In the genomic region with DNA sequence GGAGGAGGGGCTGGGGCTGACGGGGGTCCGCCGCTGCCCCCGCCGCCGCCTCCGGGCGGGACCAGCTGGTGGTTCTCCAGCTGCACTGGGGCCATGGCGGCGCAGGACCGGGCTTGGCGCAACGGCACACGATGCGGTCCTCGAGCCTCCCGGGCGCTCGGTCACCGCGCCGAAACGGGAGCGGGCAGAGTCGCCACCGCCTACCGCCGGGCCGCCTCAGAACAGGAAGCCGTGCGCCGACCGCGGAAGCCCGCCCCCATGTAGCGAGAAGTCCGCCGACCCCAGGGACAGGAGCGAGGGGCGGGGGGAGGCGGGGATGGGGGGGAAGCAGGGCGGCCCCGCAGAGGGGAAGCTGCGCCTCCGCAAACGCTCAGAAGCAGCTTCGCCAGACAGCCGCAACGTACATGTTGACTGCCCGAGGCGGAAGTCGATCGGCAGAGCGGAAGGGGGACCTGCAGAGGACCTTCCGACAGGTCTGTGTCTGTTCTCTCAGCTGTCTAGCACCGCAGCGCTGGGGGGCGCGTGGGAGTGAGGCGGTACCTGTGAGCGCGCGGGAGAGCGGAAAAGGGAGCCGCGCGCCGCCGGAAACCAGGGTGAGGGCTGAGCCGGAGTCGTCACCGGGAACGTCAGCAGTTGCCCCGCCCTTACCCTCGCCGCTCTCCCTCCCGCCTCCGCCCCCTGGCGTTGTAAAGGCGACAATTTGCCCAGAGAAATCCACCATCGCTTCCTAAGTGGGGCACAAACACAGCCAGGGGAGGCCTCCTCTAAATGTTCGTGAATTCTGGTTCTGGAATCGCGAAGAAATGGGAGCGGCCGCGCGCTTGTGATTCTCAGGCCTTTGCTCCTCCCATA, we compare ENCODE assay signal across 1 cellular context.
TF ChIP-seq lines count a peak whose summit lies in the region.

TSS of gene MED14 (minus strand) at position 225 of the 852 bp plus-strand sequence. CDS start at position 95, 130 bp downstream.

TF ChIP-seq in H1, 55 proteins besides CTCF, POLR2A, EP300 and RAD21:
- TF ChIP-seq SP4 (IDR thresholded peaks at IDR 0.05; ENCODE audit: low read length) (no peak), RXRA (IDR thresholded peaks at IDR 0.05; ENCODE audit: insufficient read depth, low read depth, low read length) (no peak), FOSL1 (IDR thresholded peaks at IDR 0.05; ENCODE audit: insufficient read depth, low read depth, low read length) (no peak), BACH1 (IDR thresholded peaks at IDR 0.05; ENCODE audit: low read length) (0 out of 2 replicates have a peak, but pooled peaks have one; percentile 11), JUN (IDR thresholded peaks at IDR 0.05; ENCODE audit: low read depth, low read length) (no peak), EZH2 (IDR thresholded peaks at IDR 0.05; ENCODE audit: low read depth, low read length, severe bottlenecking) (no peak), CHD2 (IDR thresholded peaks at IDR 0.05; ENCODE audit: low read length) (no peak), RBBP5 (IDR thresholded peaks at IDR 0.05; ENCODE audit: borderline replicate concordance, low read depth, low read length) (peak; percentile 82), HDAC2 (IDR thresholded peaks at IDR 0.05; ENCODE audit: borderline replicate concordance in 1 of 2, low read depth in 2 of 2, low read length in 2 of 2) (0 out of 4 replicates have a peak, but pooled peaks of 1 of the 2 experiments have one; percentile 40), TAF1 (IDR thresholded peaks at IDR 0.05; ENCODE audit: low read depth, low read length) (peak; percentile 66), SRF (IDR thresholded peaks at IDR 0.05; ENCODE audit: low read depth, low read length) (no peak), CEBPB (IDR thresholded peaks at IDR 0.05; ENCODE audit: low read depth, low read length) (no peak), TBP (IDR thresholded peaks at IDR 0.05; ENCODE audit: low read depth, low read length) (no peak; the same call in 1 of the 2 replicates), TCF12 (IDR thresholded peaks at IDR 0.05; ENCODE audit: low read depth, low read length) (no peak), CBX5 (IDR thresholded peaks at IDR 0.05; ENCODE audit: low read depth, low read length) (no peak), NRF1 (IDR thresholded peaks at IDR 0.05; ENCODE audit: low read depth, low read length) (no peak), ATF3 (IDR thresholded peaks at IDR 0.05; ENCODE audit: insufficient read depth, low read depth, low read length) (no peak), SIRT6 (IDR thresholded peaks at IDR 0.05; ENCODE audit: low read length) (no peak), SAP30 (IDR thresholded peaks at IDR 0.05; ENCODE audit: insufficient read depth, insufficient replicate concordance, low read length) (no peak), POLR2AphosphoS5 (IDR thresholded peaks at IDR 0.05; ENCODE audit: low read depth, low read length) (no peak), USF2 (IDR thresholded peaks at IDR 0.05; ENCODE audit: low read length) (no peak), CBX8 (IDR thresholded peaks at IDR 0.05; ENCODE audit: borderline replicate concordance, low read depth, low read length) (no peak), TEAD4 (IDR thresholded peaks at IDR 0.05; ENCODE audit: low read depth, low read length) (no peak), MAFK (IDR thresholded peaks at IDR 0.05; ENCODE audit: low read depth, low read length) (no peak), CHD1 (IDR thresholded peaks at IDR 0.05; ENCODE audit: low read depth, low read length) (no peak), ATF2 (IDR thresholded peaks at IDR 0.05; ENCODE audit: low read length) (no peak), RNF2 (IDR thresholded peaks at IDR 0.05; ENCODE audit: borderline replicate concordance, low read depth, low read length, missing control alignments, poor library complexity, severe bottlenecking) (no peak), POU5F1 (IDR thresholded peaks at IDR 0.05; ENCODE audit: low read depth, low read length) (no peak), ASH2L (IDR thresholded peaks at IDR 0.05; ENCODE audit: low read length) (peak; percentile 51), ZNF274 (IDR thresholded peaks at IDR 0.05; ENCODE audit: borderline replicate concordance, extremely low read depth, low read length) (no peak), TAF7 (optimal IDR thresholded peaks at IDR 0.05; ENCODE audit: borderline replicate concordance, low read depth, low read length) (no peak), YY1 (IDR thresholded peaks at IDR 0.05; ENCODE audit: low read depth, low read length) (peak; percentile 5; the same call in 1 of the 2 replicates), EGR1 (IDR thresholded peaks at IDR 0.05; ENCODE audit: borderline replicate concordance, low read depth, low read length) (peak; percentile 66; the same call in 1 of the 2 replicates), SIX5 (IDR thresholded peaks at IDR 0.05; ENCODE audit: low read depth, low read length) (no peak), KDM4A (IDR thresholded peaks at IDR 0.05; ENCODE audit: low read depth, low read length, severe bottlenecking) (peak; percentile 20), HDAC6 (IDR thresholded peaks at IDR 0.05; ENCODE audit: low read depth, low read length) (no peak), CTBP2 (IDR thresholded peaks at IDR 0.05; ENCODE audit: borderline replicate concordance, insufficient read depth, insufficient read length, low read length) (no peak), PHF8 (conservative IDR thresholded peaks at IDR 0.05; ENCODE audit: low read depth, low read length) (no peak), GABPA (IDR thresholded peaks at IDR 0.05; ENCODE audit: borderline replicate concordance, insufficient read depth, low read length) (peak; percentile 76; the same call in 1 of the 2 replicates), SP2 (IDR thresholded peaks at IDR 0.05; ENCODE audit: low read length) (no peak), BCL11A (IDR thresholded peaks at IDR 0.05; ENCODE audit: low read depth in 2 of 2, low read length in 2 of 2) (no peak), CREB1 (IDR thresholded peaks at IDR 0.05) (peak; percentile 89), SP1 (IDR thresholded peaks at IDR 0.05; ENCODE audit: low read depth, low read length) (no peak), NANOG (IDR thresholded peaks at IDR 0.05; ENCODE audit: insufficient read depth, low read depth, low read length, poor library complexity, severe bottlenecking) (no peak), BRCA1 (IDR thresholded peaks at IDR 0.05; ENCODE audit: low read depth, low read length) (no peak), KDM1A (IDR thresholded peaks at IDR 0.05; ENCODE audit: borderline replicate concordance, low read length) (no peak), KDM5A (IDR thresholded peaks at IDR 0.05; ENCODE audit: low read length) (no peak), SUZ12 (IDR thresholded peaks at IDR 0.05; ENCODE audit: low read length) (no peak), GTF2F1 (IDR thresholded peaks at IDR 0.05; ENCODE audit: borderline replicate concordance, low read depth, low read length) (no peak), SIN3A (conservative IDR thresholded peaks at IDR 0.05 in 1 of 2, IDR thresholded peaks at IDR 0.05 in 1 of 2; ENCODE audit: low read depth in 1 of 2, low read length in 2 of 2) (peak in 1 of 2 experiments; percentile 49; a peak in 1 of 4 replicates), RFX5 (IDR thresholded peaks at IDR 0.05; ENCODE audit: borderline replicate concordance, low read depth, low read length) (no peak), JUND (IDR thresholded peaks at IDR 0.05; ENCODE audit: low read length) (no peak)
- TF ChIP-seq, protein P1, sequence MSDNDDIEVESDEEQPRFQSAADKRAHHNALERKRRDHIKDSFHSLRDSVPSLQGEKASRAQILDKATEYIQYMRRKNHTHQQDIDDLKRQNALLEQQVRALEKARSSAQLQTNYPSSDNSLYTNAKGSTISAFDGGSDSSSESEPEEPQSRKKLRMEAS (IDR thresholded peaks at IDR 0.05) = no peak
- TF ChIP-seq, protein P2, sequence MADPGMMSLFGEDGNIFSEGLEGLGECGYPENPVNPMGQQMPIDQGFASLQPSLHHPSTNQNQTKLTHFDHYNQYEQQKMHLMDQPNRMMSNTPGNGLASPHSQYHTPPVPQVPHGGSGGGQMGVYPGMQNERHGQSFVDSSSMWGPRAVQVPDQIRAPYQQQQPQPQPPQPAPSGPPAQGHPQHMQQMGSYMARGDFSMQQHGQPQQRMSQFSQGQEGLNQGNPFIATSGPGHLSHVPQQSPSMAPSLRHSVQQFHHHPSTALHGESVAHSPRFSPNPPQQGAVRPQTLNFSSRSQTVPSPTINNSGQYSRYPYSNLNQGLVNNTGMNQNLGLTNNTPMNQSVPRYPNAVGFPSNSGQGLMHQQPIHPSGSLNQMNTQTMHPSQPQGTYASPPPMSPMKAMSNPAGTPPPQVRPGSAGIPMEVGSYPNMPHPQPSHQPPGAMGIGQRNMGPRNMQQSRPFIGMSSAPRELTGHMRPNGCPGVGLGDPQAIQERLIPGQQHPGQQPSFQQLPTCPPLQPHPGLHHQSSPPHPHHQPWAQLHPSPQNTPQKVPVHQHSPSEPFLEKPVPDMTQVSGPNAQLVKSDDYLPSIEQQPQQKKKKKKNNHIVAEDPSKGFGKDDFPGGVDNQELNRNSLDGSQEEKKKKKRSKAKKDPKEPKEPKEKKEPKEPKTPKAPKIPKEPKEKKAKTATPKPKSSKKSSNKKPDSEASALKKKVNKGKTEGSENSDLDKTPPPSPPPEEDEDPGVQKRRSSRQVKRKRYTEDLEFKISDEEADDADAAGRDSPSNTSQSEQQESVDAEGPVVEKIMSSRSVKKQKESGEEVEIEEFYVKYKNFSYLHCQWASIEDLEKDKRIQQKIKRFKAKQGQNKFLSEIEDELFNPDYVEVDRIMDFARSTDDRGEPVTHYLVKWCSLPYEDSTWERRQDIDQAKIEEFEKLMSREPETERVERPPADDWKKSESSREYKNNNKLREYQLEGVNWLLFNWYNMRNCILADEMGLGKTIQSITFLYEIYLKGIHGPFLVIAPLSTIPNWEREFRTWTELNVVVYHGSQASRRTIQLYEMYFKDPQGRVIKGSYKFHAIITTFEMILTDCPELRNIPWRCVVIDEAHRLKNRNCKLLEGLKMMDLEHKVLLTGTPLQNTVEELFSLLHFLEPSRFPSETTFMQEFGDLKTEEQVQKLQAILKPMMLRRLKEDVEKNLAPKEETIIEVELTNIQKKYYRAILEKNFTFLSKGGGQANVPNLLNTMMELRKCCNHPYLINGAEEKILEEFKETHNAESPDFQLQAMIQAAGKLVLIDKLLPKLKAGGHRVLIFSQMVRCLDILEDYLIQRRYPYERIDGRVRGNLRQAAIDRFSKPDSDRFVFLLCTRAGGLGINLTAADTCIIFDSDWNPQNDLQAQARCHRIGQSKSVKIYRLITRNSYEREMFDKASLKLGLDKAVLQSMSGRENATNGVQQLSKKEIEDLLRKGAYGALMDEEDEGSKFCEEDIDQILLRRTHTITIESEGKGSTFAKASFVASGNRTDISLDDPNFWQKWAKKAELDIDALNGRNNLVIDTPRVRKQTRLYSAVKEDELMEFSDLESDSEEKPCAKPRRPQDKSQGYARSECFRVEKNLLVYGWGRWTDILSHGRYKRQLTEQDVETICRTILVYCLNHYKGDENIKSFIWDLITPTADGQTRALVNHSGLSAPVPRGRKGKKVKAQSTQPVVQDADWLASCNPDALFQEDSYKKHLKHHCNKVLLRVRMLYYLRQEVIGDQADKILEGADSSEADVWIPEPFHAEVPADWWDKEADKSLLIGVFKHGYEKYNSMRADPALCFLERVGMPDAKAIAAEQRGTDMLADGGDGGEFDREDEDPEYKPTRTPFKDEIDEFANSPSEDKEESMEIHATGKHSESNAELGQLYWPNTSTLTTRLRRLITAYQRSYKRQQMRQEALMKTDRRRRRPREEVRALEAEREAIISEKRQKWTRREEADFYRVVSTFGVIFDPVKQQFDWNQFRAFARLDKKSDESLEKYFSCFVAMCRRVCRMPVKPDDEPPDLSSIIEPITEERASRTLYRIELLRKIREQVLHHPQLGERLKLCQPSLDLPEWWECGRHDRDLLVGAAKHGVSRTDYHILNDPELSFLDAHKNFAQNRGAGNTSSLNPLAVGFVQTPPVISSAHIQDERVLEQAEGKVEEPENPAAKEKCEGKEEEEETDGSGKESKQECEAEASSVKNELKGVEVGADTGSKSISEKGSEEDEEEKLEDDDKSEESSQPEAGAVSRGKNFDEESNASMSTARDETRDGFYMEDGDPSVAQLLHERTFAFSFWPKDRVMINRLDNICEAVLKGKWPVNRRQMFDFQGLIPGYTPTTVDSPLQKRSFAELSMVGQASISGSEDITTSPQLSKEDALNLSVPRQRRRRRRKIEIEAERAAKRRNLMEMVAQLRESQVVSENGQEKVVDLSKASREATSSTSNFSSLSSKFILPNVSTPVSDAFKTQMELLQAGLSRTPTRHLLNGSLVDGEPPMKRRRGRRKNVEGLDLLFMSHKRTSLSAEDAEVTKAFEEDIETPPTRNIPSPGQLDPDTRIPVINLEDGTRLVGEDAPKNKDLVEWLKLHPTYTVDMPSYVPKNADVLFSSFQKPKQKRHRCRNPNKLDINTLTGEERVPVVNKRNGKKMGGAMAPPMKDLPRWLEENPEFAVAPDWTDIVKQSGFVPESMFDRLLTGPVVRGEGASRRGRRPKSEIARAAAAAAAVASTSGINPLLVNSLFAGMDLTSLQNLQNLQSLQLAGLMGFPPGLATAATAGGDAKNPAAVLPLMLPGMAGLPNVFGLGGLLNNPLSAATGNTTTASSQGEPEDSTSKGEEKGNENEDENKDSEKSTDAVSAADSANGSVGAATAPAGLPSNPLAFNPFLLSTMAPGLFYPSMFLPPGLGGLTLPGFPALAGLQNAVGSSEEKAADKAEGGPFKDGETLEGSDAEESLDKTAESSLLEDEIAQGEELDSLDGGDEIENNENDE (IDR thresholded peaks at IDR 0.05; ENCODE audit: insufficient replicate concordance, low read length) = no peak
- TF ChIP-seq, protein P3, sequence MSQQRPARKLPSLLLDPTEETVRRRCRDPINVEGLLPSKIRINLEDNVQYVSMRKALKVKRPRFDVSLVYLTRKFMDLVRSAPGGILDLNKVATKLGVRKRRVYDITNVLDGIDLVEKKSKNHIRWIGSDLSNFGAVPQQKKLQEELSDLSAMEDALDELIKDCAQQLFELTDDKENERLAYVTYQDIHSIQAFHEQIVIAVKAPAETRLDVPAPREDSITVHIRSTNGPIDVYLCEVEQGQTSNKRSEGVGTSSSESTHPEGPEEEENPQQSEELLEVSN (IDR thresholded peaks at IDR 0.05) = 0 out of 2 replicates have a peak, but pooled peaks have one; percentile 19
TF ChIP-seq in H1: peak in this region for 12.
